Comparison of ENCODE assay signal across 5 cellular contexts in the genomic region with DNA sequence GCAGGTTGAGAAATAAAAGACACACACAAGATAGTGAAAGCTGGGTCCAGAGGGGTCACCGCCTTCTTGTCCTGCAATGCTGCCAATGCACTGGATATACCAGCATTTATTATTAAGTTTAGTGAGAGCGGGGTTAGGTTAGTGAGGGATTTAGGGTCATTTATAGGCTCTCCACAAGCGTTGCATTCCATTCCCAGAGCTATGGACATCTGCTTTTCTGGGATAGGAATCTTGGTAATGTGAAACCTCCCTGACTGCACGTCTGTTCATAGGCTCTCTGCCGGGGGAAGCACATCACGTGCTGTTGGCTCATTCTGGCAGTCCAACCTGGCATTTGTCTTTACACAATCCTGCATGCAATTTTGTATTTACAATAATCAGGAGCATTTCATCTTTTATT. TPM values are rescaled to one million over a fixed set of nuclear protein-coding genes. Genes with fewer than 3 reads are reported as not detected.
"Had no signal": no experiment of that assay in that cellular context is flagged by ENCODE, and none has a peak within 500 bp of the region (broad histone marks: within the 10 kb centered on the region; RNA-seq: fewer than 3 reads in every experiment).

No MANE protein-coding gene starts in this region.

RNA-seq across cellular contexts. Expression of a gene that starts 27.5 kb away (rescaled TPM):
- total RNA-seq: H7, HT-29, IMR-90, K562 had no signal
- polyA plus RNA-seq: K562 had no signal

RNA-seq across cellular contexts. Expression of a gene that starts 52.7 kb away (rescaled TPM):
- total RNA-seq: H4, H7, HT-29, K562 had no signal
- polyA plus RNA-seq: K562 had no signal
